In the genomic region with DNA sequence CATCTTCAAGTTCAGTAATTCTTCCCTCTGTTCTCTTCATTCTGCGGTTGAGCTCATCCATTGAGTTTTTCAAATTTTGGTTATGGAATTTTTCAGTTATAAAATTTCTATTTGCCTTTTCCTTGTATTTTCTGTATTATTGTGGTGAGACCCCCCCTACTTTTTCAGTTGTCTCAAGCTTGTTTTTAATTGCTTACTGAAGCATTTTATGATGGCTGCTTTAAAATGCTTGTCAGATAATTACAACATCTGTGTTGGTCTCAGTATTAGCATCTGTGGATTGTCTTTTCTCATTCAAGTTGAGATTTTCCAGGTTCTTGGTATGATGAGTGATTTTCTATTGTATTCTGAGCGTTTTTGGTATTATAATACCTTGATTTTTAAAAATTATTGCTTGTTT, we compare ENCODE assay signal across 21 cellular contexts.
DNase-seq lines count a peak whose midpoint lies in the region; ATAC-seq, FAIRE-seq and TF ChIP-seq lines count a peak whose summit lies in the region.
"Had no signal": no experiment of that assay in that cellular context is flagged by ENCODE, and none has a peak within 500 bp of the region (broad histone marks: within the 10 kb centered on the region; RNA-seq: fewer than 3 reads in every experiment).

No MANE protein-coding gene starts in this region.

- peaks cover 8% of the 10 kb centered on the region for H3K36me3 Mint-ChIP-seq in memory B cell
- H3K36me3 Mint-ChIP-seq in stimulated activated memory B cell treated with anti-CD40 and anti-IgM and Interleukin-4, amounts not matched to agents 10 μg/mL and 1 μg/mL and 100 μg/mL, for 72 hours, result peaks cover 13% of the 10 kb centered on the region
- H3K36me3 Mint-ChIP-seq in activated naive CD4-positive, alpha-beta T cell treated with anti-CD3 and anti-CD28 coated beads for 36 hours (ENCODE audit: low read depth), result no peaks in the 10 kb centered on the region
- H3K36me3 Mint-ChIP-seq: CD4-positive, CD25-positive, alpha-beta regulatory T cell; CD8-positive, alpha-beta memory T cell had no signal

- in situ Hi-C loops in HepG2 (cut with HindIII; ENCODE audit: extremely low pct_ligation_motif_present, low pct_unique_long_range_greater_than_20kb), result loop anchor here (5.0 kb wide), 1 partner anchor 54 kb away; no protein-coding TSS in a partner anchor

- WGBS in HepG2 (ENCODE audit: low lambda C conversion rate), result 48% methylated on average over 2 of the region's 2 CpGs
- WGBS in right lobe of liver (ENCODE audit: insufficient coverage, low coverage, low lambda C conversion rate, missing lambda C conversion rate), result 77% methylated on average over 2 of the region's 2 CpGs
- WGBS in ovary, 3 donors, result 92 to 96% (median 95%) methylated on average over 2 of the region's 2 CpGs

- CTCF ChIA-PET in HepG2 (lab: Yijun Ruan, JAX; ENCODE audit: low intra/inter-chr PET ratio, low total read pairs), result no interaction called here
- CTCF ChIA-PET in activated naive CD4-positive, alpha-beta T cell treated with anti-CD3 and anti-CD28 coated beads for 36 hours (lab: Charles Lee), result interaction anchor here (0.7 kb wide), 1 partner anchor 37 kb away, joined by 4 read pairs; no protein-coding TSS in a partner anchor

- no peak overlapping the region for H3K4me3 ChIP-seq in HepG2 (replicated peaks in 1 of 3; ENCODE audit: insufficient read depth in 1 of 3, low read depth in 2 of 3, low read length in 3 of 3)
- no peak overlapping the region for H3K4me3 ChIP-seq in right lobe of liver
- H3K4me3 ChIP-seq in ovary, result no peak overlapping the region

- TF ChIP-seq CTCF in HepG2 (CRISPR knock-in tag; IDR thresholded peaks at IDR 0.05) (no peak), right lobe of liver (IDR thresholded peaks at IDR 0.05) (no peak), ovary (IDR thresholded peaks at IDR 0.05) (no peak)

- ATAC-seq in HepG2 (no peak), right lobe of liver (no peak), memory B cell (ENCODE audit: low read depth) (no peak)
- ATAC-seq in stimulated activated memory B cell treated with anti-CD40 and anti-IgM and Interleukin-4, amounts not matched to agents 10 μg/mL and 1 μg/mL and 100 μg/mL, for 72 hours, result no peak
- ATAC-seq: HCT116 had no signal

- H3K4me1 Mint-ChIP-seq in memory B cell, result peaks cover 24% of the 10 kb centered on the region
- H3K4me1 Mint-ChIP-seq in stimulated activated memory B cell treated with anti-CD40 and anti-IgM and Interleukin-4, amounts not matched to agents 10 μg/mL and 1 μg/mL and 100 μg/mL, for 72 hours, result peaks cover 44% of the 10 kb centered on the region
- no peaks in the 10 kb centered on the region for H3K4me1 Mint-ChIP-seq in activated naive CD4-positive, alpha-beta T cell treated with anti-CD3 and anti-CD28 coated beads for 36 hours (ENCODE audit: low read depth)
- H3K4me1 Mint-ChIP-seq: CD8-positive, alpha-beta memory T cell had no signal

- no peak for FAIRE-seq in HepG2 (lab: Jason Lieb, UNC)
- FAIRE-seq: D721Med, G401.6, GM12891, HTR-8/SVneo had no signal

- H3K36me3 ChIP-seq in HepG2 (replicated peaks in 1 of 2; ENCODE audit: control insufficient read depth in 1 of 2, insufficient read depth in 2 of 2, low read length in 2 of 2) (no peaks in the 10 kb centered on the region), right lobe of liver (no peaks in the 10 kb centered on the region), ovary (no peaks in the 10 kb centered on the region)
- H3K36me3 ChIP-seq: BE2C had no signal

- no peak overlapping the region for H3K27ac ChIP-seq in HepG2 (ENCODE audit: extremely low read length, insufficient read depth, low read length)
- H3K27ac ChIP-seq in right lobe of liver, result no peak overlapping the region
- no peak overlapping the region for H3K27ac ChIP-seq in ovary
- H3K27ac ChIP-seq: HL-60 had no signal

- H3K27ac Mint-ChIP-seq in memory B cell, result peak overlapping the region; percentile 19
- H3K27ac Mint-ChIP-seq in stimulated activated memory B cell treated with anti-CD40 and anti-IgM and Interleukin-4, amounts not matched to agents 10 μg/mL and 1 μg/mL and 100 μg/mL, for 72 hours, result peak overlapping the region; percentile 12
- no peak overlapping the region for H3K27ac Mint-ChIP-seq in activated naive CD4-positive, alpha-beta T cell treated with anti-CD3 and anti-CD28 coated beads for 36 hours
- H3K27ac Mint-ChIP-seq: CD4-positive, CD25-positive, alpha-beta regulatory T cell; CD8-positive, alpha-beta memory T cell; HFFc6 had no signal

- no peak overlapping the region for H3K9ac ChIP-seq in HepG2 (ENCODE audit: insufficient read depth, low read depth, low read length)

- no peaks in the 10 kb centered on the region; a peak in 1 of 5 replicates for H3K27me3 ChIP-seq in HepG2 (ENCODE audit: control insufficient read depth in 1 of 2, insufficient read depth in 2 of 2, low read length in 2 of 2)
- H3K27me3 ChIP-seq in right lobe of liver, result no peaks in the 10 kb centered on the region
- H3K27me3 ChIP-seq in ovary, result no peaks in the 10 kb centered on the region
- H3K27me3 ChIP-seq: BE2C had no signal

- TF ChIP-seq EP300 in HepG2 (IDR thresholded peaks at IDR 0.05; ENCODE audit: low read depth in 2 of 2, low read length in 2 of 2), result no peak
- TF ChIP-seq EP300 in HepG2 (CRISPR knock-in tag; IDR thresholded peaks at IDR 0.05; ENCODE audit: borderline replicate concordance), result no peak
- no peak for TF ChIP-seq EP300 in ovary (IDR thresholded peaks at IDR 0.05)

- BruUV-seq in HepG2 (replicated peaks; lab: Mats Ljungman, UMichigan), result no TSS peak

- no peaks in the 10 kb centered on the region for H3K79me2 ChIP-seq in HepG2 (ENCODE audit: insufficient read depth, low read length)

- no peaks in the 10 kb centered on the region for H3K27me3 Mint-ChIP-seq in memory B cell
- no peaks in the 10 kb centered on the region for H3K27me3 Mint-ChIP-seq in stimulated activated memory B cell treated with anti-CD40 and anti-IgM and Interleukin-4, amounts not matched to agents 10 μg/mL and 1 μg/mL and 100 μg/mL, for 72 hours
- no peaks in the 10 kb centered on the region for H3K27me3 Mint-ChIP-seq in activated naive CD4-positive, alpha-beta T cell treated with anti-CD3 and anti-CD28 coated beads for 36 hours (ENCODE audit: low read depth)

- no peak overlapping the region for H2AFZ ChIP-seq in HepG2 (ENCODE audit: low read length)

- H3K4me3 Mint-ChIP-seq in memory B cell, result no peak overlapping the region
- H3K4me3 Mint-ChIP-seq in stimulated activated memory B cell treated with anti-CD40 and anti-IgM and Interleukin-4, amounts not matched to agents 10 μg/mL and 1 μg/mL and 100 μg/mL, for 72 hours, result no peak overlapping the region
- H3K4me3 Mint-ChIP-seq in activated naive CD4-positive, alpha-beta T cell treated with anti-CD3 and anti-CD28 coated beads for 36 hours, result no peak overlapping the region
- H3K4me3 Mint-ChIP-seq: CD4-positive, CD25-positive, alpha-beta regulatory T cell; CD8-positive, alpha-beta memory T cell; HFFc6 had no signal

- H3K9me3 ChIP-seq in HepG2 (ENCODE audit: low read length), result no peaks in the 10 kb centered on the region
- no peaks in the 10 kb centered on the region for H3K9me3 ChIP-seq in right lobe of liver
- H3K9me3 ChIP-seq in ovary, result no peaks in the 10 kb centered on the region
- H3K9me3 ChIP-seq: BE2C had no signal

- intact Hi-C loops in HepG2 (cut with micrococcal nuclease; ENCODE audit: unreplicated experiment), result no loop called here
- intact Hi-C loops in right lobe of liver (cut with DNase I), result no loop called here
- intact Hi-C loops in activated naive CD4-positive, alpha-beta T cell treated with anti-CD3 and anti-CD28 coated beads for 36 hours (cut with micrococcal nuclease), result no loop called here
- intact Hi-C loops in ovary (cut with DNase I), result no loop called here

- TF ChIP-seq POLR2A in HepG2 (IDR thresholded peaks at IDR 0.05; ENCODE audit: insufficient read depth in 1 of 2, low read depth in 2 of 2, low read length in 2 of 2), result no peak
- TF ChIP-seq POLR2A in right lobe of liver (IDR thresholded peaks at IDR 0.05), result no peak
- no peak for TF ChIP-seq POLR2A in ovary (IDR thresholded peaks at IDR 0.05)

- H4K20me1 ChIP-seq in HepG2 (ENCODE audit: insufficient read depth, low read length), result no peaks in the 10 kb centered on the region

- H3K4me1 ChIP-seq in HepG2 (ENCODE audit: insufficient read depth, low read length) (no peaks in the 10 kb centered on the region), right lobe of liver (no peaks in the 10 kb centered on the region), ovary (ENCODE audit: insufficient read depth) (peaks cover 1% of the 10 kb centered on the region)
- H3K4me1 ChIP-seq: BE2C had no signal

- POLR2A ChIA-PET in HepG2 (lab: Yijun Ruan, JAX), result no interaction called here

- H3K9me3 Mint-ChIP-seq in memory B cell, result no peaks in the 10 kb centered on the region
- no peaks in the 10 kb centered on the region for H3K9me3 Mint-ChIP-seq in stimulated activated memory B cell treated with anti-CD40 and anti-IgM and Interleukin-4, amounts not matched to agents 10 μg/mL and 1 μg/mL and 100 μg/mL, for 72 hours
- no peaks in the 10 kb centered on the region for H3K9me3 Mint-ChIP-seq in activated naive CD4-positive, alpha-beta T cell treated with anti-CD3 and anti-CD28 coated beads for 36 hours
- H3K9me3 Mint-ChIP-seq: CD8-positive, alpha-beta memory T cell; HFFc6 had no signal

- DNase-seq in HepG2 (ENCODE audit: low spot score) (no peak), right lobe of liver (no peak), memory B cell (ENCODE audit: low spot score in 2 of 2) (no peak), D341Med (ENCODE audit: low spot score) (no peak), ovary (no peak)
- DNase-seq in activated naive CD4-positive, alpha-beta T cell treated with anti-CD3 and anti-CD28 coated beads for 36 hours, result no peak
- DNase-seq: 8988T; BE2C; CD4-positive, CD25-positive, alpha-beta regulatory T cell; CD8-positive, alpha-beta memory T cell; COR-L47; GOT3; H7; HFFc6 had no signal

- no peak overlapping the region for H3K4me2 ChIP-seq in HepG2 (ENCODE audit: low read depth, low read length)

- TF ChIP-seq RAD21 in HepG2 (CRISPR knock-in tag; IDR thresholded peaks at IDR 0.05), result no peak

TF ChIP-seq in HepG2, 621 proteins besides CTCF, POLR2A, EP300 and RAD21:
- TF ChIP-seq MAFF (IDR thresholded peaks at IDR 0.05; ENCODE audit: low read depth, low read length), result peak; percentile 74
- TF ChIP-seq MAFK (conservative IDR thresholded peaks at IDR 0.05 in 1 of 2, IDR thresholded peaks at IDR 0.05 in 1 of 2; ENCODE audit: low read length in 2 of 2), result peak; percentile 64 to 87
- no peak for TF ChIP-seq BCL6 (CRISPR knock-in tag; IDR thresholded peaks at IDR 0.05)
- TF ChIP-seq ZNF382 (CRISPR knock-in tag; IDR thresholded peaks at IDR 0.05; ENCODE audit: borderline replicate concordance), result no peak
- TF ChIP-seq, protein P1, sequence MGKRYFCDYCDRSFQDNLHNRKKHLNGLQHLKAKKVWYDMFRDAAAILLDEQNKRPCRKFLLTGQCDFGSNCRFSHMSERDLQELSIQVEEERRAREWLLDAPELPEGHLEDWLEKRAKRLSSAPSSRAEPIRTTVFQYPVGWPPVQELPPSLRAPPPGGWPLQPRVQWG (CRISPR knock-in tag; IDR thresholded peaks at IDR 0.05; ENCODE audit: borderline replicate concordance, low read depth), result no peak
